Comparison of ENCODE assay signal across 8 cellular contexts in genomic region chr10:68955786-68956532, GRCh38. TPM values are rescaled to one million over a fixed set of nuclear protein-coding genes. Genes with fewer than 3 reads are reported as not detected.
DNase-seq lines count a peak whose midpoint lies in the region; ATAC-seq and TF ChIP-seq lines count a peak whose summit lies in the region.

DDX21 (plus strand) TSS chr10:68956170; CDS start chr10:68956226, 56 bp downstream.

- peak within 1 kb of the TSS; percentile 84 for H3K4me2 ChIP-seq in PC-3 (ENCODE audit: low read length)

- 0% methylated on average over 53 to 57 of the region's 57 CpGs for WGBS in esophagus, 2 donors

- no peaks in the 10 kb centered on the region for H3K9me2 ChIP-seq in PC-3 (replicated peaks; ENCODE audit: low read length)

- no peaks in the 10 kb centered on the region for H3K9me3 ChIP-seq in PC-3 (ENCODE audit: low read length)
- H3K9me3 ChIP-seq in esophagus (ENCODE audit: control insufficient read depth in 2 of 2, insufficient read depth in 1 of 2, low read depth in 1 of 2, low read length in 1 of 2): no peaks in the 10 kb centered on the region
- H3K9me3 ChIP-seq in muscle layer of colon (ENCODE audit: low read length): no peaks in the 10 kb centered on the region

- H3K36me3 ChIP-seq in PC-3 (ENCODE audit: low read depth, low read length) (peaks cover 29% of the 10 kb centered on the region), esophagus (ENCODE audit: control insufficient read depth in 2 of 2, insufficient read depth in 2 of 2, low read length in 1 of 2) (no peaks in the 10 kb centered on the region), muscle layer of colon (ENCODE audit: insufficient read depth, low read length) (peaks cover 3% of the 10 kb centered on the region)

- H2AFZ ChIP-seq in PC-3 (ENCODE audit: low read length): peak within 1 kb of the TSS; percentile 83

- no peaks in the 10 kb centered on the region for H3K27me3 ChIP-seq in PC-3 (ENCODE audit: low read length)
- no peaks in the 10 kb centered on the region for H3K27me3 ChIP-seq in esophagus (ENCODE audit: control insufficient read depth in 1 of 2, insufficient read depth in 2 of 2, low read length in 2 of 2)
- no peaks in the 10 kb centered on the region for H3K27me3 ChIP-seq in muscle layer of colon (ENCODE audit: control insufficient read depth in 1 of 2, insufficient read depth in 2 of 2, low read length in 2 of 2)

- H3K27ac ChIP-seq in PC-3 (ENCODE audit: low read length) (peak within 1 kb of the TSS; percentile 75), esophagus (ENCODE audit: low read depth in 2 of 2, low read length in 1 of 2) (peak within 1 kb of the TSS; percentile 92 to 97), muscle layer of colon (ENCODE audit: low read depth, low read length) (peak within 1 kb of the TSS; percentile 89)

- peak within 1 kb of the TSS; percentile 98 for H3K4me3 ChIP-seq in Jurkat, Clone E6-1 (ENCODE audit: low read length)
- H3K4me3 ChIP-seq in PC-3 (ENCODE audit: low read length): peak within 1 kb of the TSS; percentile 77
- peak within 1 kb of the TSS; percentile 96 to 100 for H3K4me3 ChIP-seq in esophagus (ENCODE audit: low read depth in 1 of 2, low read length in 2 of 2)
- peak within 1 kb of the TSS; percentile 84 to 89 for H3K4me3 ChIP-seq in muscle layer of colon (ENCODE audit: low read depth in 1 of 2, low read length in 2 of 2)

- intact Hi-C loops in PC-3 (cut with micrococcal nuclease): no loop called here

- peak; percentile 85 for ATAC-seq in GM21619 (IDR thresholded peaks at IDR 0.05; ENCODE audit: unreplicated experiment)
- peak; percentile 94 for ATAC-seq in PC-3

- CTCF ChIA-PET in PC-3 (lab: Charles Lee): no interaction called here

- peaks cover 62% of the 10 kb centered on the region for H3K79me2 ChIP-seq in PC-3 (ENCODE audit: low read length)

- H3K4me1 ChIP-seq in PC-3 (ENCODE audit: insufficient read depth, low read length) (peaks cover 9% of the 10 kb centered on the region), esophagus (ENCODE audit: control insufficient read depth in 2 of 2, insufficient read depth in 2 of 2, low read length in 1 of 2) (no peaks in the 10 kb centered on the region), muscle layer of colon (ENCODE audit: insufficient read depth, low read length) (peaks cover 11% of the 10 kb centered on the region)

- DNase-seq in DMS53 treated with DMSO at 0.1 percent for 48 hours (lab: John Stamatoyannopoulos, UW; ENCODE audit: unreplicated experiment) (peak; percentile 93), PC-3 (peak; percentile 96)
- DNase-seq in Jurkat, Clone E6-1 (ENCODE audit: low read depth, low spot score): peak; percentile 90
- peak; percentile 84 for DNase-seq in activated T-cell treated with anti-CD3 and anti-CD28 coated beads, Interleukin-2, amount 50 U/mL, for 1 hour
- peak; percentile 74 for DNase-seq in stimulated activated CD8-positive, alpha-beta memory T cell treated with anti-CD3 and anti-CD28 coated beads, Interleukin-7, amount 100 ng/mL, for 24 hours (ENCODE audit: low read depth)

- POLR2A ChIA-PET in PC-3 (lab: Charles Lee; ENCODE audit: unreplicated experiment): interaction anchor here (0.6 to 0.9 kb wide), 2 partner anchors 25 to 27 kb away, joined by 4 to 7 read pairs; no protein-coding TSS in a partner anchor

- H4K20me1 ChIP-seq in PC-3 (ENCODE audit: low read length): peaks cover 38% of the 10 kb centered on the region

- TSS peak; percentile 60 for BruUV-seq in PC-3 (replicated peaks; lab: Mats Ljungman, UMichigan)

- peak within 1 kb of the TSS; percentile 99 for H3K9ac ChIP-seq in PC-3 (ENCODE audit: low read length)
- peak within 1 kb of the TSS; percentile 76 for H3K9ac ChIP-seq in muscle layer of colon (ENCODE audit: low read length)

- H3F3A ChIP-seq in PC-3 (ENCODE audit: low read length, unreplicated experiment): no peaks in the 10 kb centered on the region

- TF ChIP-seq CTCF in PC-3 (conservative IDR thresholded peaks at IDR 0.05; ENCODE audit: low read depth, low read length): peak; percentile 88

RNA-seq across cellular contexts. Expression of gene DDX21, which starts in this region (rescaled TPM):
- 50.4 TPM for polyA plus RNA-seq in Jurkat, Clone E6-1 (2012; ENCODE audit: insufficient read depth, insufficient read length)
- total RNA-seq in PC-3 (2014; rRNA removed): 159 and 169 TPM in 2 replicates
- 10 to 100 TPM; 12.3 to 36.3 TPM for polyA plus RNA-seq in esophagus

Comparison
In these comparisons a context has a peak if more than half of its experiments do, and no peak if none do; other contexts are left out.
1. Peak in every context shown above with its lines: DNase-seq, ATAC-seq, H3K4me3 ChIP-seq and H3K27ac ChIP-seq.